In genomic region chr22:17999851-18000250, GRCh38 we compare ENCODE assay signal across 8 cellular contexts. TPM values are rescaled to one million over a fixed set of nuclear protein-coding genes. Genes with fewer than 3 reads are reported as not detected.
DNase-seq lines count a peak whose midpoint lies in the region; TF ChIP-seq lines count a peak whose summit lies in the region.

No MANE protein-coding gene starts in this region.

- peak overlapping the region; percentile 80 for H3K4me2 ChIP-seq in SU-DHL-6 (ENCODE audit: low read depth, low read length, poor library complexity, severe bottlenecking)

- no peaks in the 10 kb centered on the region for H4K20me1 ChIP-seq in SU-DHL-6 (ENCODE audit: low read depth, low read length)

- peak overlapping the region; percentile 75 for H3K27ac ChIP-seq in SU-DHL-6 (ENCODE audit: low read depth, low read length)
- no peak overlapping the region for H3K27ac ChIP-seq in skeletal muscle tissue (ENCODE audit: low read depth, low read length)

- DNase-seq in NCI-H748 (lab: John Stamatoyannopoulos, UW; ENCODE audit: unreplicated experiment) (peak; percentile 40), NCI-H748 treated with DMSO at 0.1 percent for 48 hours (lab: John Stamatoyannopoulos, UW) (no peak), fibroblast of villous mesenchyme (ENCODE audit: low read depth) (no peak), retina (no peak), NCI-H774 (lab: John Stamatoyannopoulos, UW) (no peak), SKM-1 treated with dmso at 0.1 percent for 144 hours (lab: John Stamatoyannopoulos, UW; ENCODE audit: unreplicated experiment) (no peak)

- H3F3A ChIP-seq in SU-DHL-6 (ENCODE audit: insufficient read depth) = peaks cover 40% of the 10 kb centered on the region

- no peaks in the 10 kb centered on the region for H3K9me2 ChIP-seq in SU-DHL-6 (replicated peaks; ENCODE audit: insufficient read depth, low read length)

- H3K9me3 ChIP-seq in SU-DHL-6 (ENCODE audit: insufficient read depth, low read length) (no peaks in the 10 kb centered on the region), skeletal muscle tissue (ENCODE audit: control insufficient read depth in 3 of 3, low read length in 3 of 3) (no peaks in the 10 kb centered on the region)

- H3K36me3 ChIP-seq in SU-DHL-6 (ENCODE audit: low read length) (no peaks in the 10 kb centered on the region), skeletal muscle tissue (ENCODE audit: control insufficient read depth in 3 of 3, insufficient read depth in 3 of 3, low read length in 3 of 3) (no peaks in the 10 kb centered on the region)

- peaks cover 9 to 15% (median 12%) of the 10 kb centered on the region in 3 donors for H3K4me1 ChIP-seq in skeletal muscle tissue (ENCODE audit: control insufficient read depth in 3 of 3, insufficient read depth in 3 of 3, low read length in 3 of 3)

- H3K4me3 ChIP-seq in SU-DHL-6 (ENCODE audit: insufficient read depth, low read length, poor library complexity, severe bottlenecking) (peak overlapping the region; percentile 67), fibroblast of villous mesenchyme (ENCODE audit: low read depth, low read length) (peak overlapping the region; percentile 80), skeletal muscle tissue (ENCODE audit: low read length in 3 of 3) (peak overlapping the region in 2 of 3 donors; percentile 61 to 93)

- H3K27me3 ChIP-seq in SU-DHL-6 (ENCODE audit: low read length) (no peaks in the 10 kb centered on the region), skeletal muscle tissue (ENCODE audit: control insufficient read depth in 3 of 3, insufficient read depth in 3 of 3, low read length in 3 of 3) (no peaks in the 10 kb centered on the region)

- no peak for TF ChIP-seq CTCF in SU-DHL-6 (IDR thresholded peaks at IDR 0.05; ENCODE audit: insufficient read depth, low read length, poor library complexity, severe bottlenecking)
- TF ChIP-seq CTCF in fibroblast of villous mesenchyme (IDR thresholded peaks at IDR 0.05; ENCODE audit: insufficient read depth, low read depth, low read length) = no peak

- peaks cover 36% of the 10 kb centered on the region for H3K79me2 ChIP-seq in SU-DHL-6 (ENCODE audit: insufficient read depth, low read length)

- H2AFZ ChIP-seq in SU-DHL-6 (ENCODE audit: low read depth, low read length, severe bottlenecking) = no peak overlapping the region

- H3K9ac ChIP-seq in SU-DHL-6 (ENCODE audit: low read length) = peak overlapping the region; percentile 78
- peak overlapping the region in 1 of 3 donors; percentile 90 for H3K9ac ChIP-seq in skeletal muscle tissue (ENCODE audit: low read depth in 1 of 3, low read length in 3 of 3)

RNA-seq across cellular contexts. Expression of gene MICAL3, which starts 24.5 kb away (rescaled TPM):
- total RNA-seq in fibroblast of villous mesenchyme = 24.2 and 39.7 TPM in 2 replicates
- 20.9 TPM for total RNA-seq in skeletal muscle tissue
